ENCODE assay signal across 1 cellular context in genomic region chr13:19961484-19961883, GRCh38.
TF ChIP-seq lines count a peak whose summit lies in the region.

No MANE protein-coding gene starts in this region.

TF ChIP-seq in GM12878, 131 proteins besides CTCF, POLR2A, EP300 and RAD21:
- TF ChIP-seq MTA2 (IDR thresholded peaks at IDR 0.05; ENCODE audit: low read depth) (no peak), EGR1 (IDR thresholded peaks at IDR 0.05; ENCODE audit: borderline replicate concordance in 1 of 2, low read depth in 2 of 2, low read length in 2 of 2) (no peak), PML (IDR thresholded peaks at IDR 0.05; ENCODE audit: low read length) (no peak)
- TF ChIP-seq, protein P1, sequence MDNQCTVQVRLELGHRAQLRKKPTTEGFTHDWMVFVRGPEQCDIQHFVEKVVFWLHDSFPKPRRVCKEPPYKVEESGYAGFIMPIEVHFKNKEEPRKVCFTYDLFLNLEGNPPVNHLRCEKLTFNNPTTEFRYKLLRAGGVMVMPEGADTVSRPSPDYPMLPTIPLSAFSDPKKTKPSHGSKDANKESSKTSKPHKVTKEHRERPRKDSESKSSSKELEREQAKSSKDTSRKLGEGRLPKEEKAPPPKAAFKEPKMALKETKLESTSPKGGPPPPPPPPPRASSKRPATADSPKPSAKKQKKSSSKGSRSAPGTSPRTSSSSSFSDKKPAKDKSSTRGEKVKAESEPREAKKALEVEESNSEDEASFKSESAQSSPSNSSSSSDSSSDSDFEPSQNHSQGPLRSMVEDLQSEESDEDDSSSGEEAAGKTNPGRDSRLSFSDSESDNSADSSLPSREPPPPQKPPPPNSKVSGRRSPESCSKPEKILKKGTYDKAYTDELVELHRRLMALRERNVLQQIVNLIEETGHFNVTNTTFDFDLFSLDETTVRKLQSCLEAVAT (IDR thresholded peaks at IDR 0.05), result peak; percentile 79
